Comparison of ENCODE assay signal across 24 cellular contexts in the genomic region with DNA sequence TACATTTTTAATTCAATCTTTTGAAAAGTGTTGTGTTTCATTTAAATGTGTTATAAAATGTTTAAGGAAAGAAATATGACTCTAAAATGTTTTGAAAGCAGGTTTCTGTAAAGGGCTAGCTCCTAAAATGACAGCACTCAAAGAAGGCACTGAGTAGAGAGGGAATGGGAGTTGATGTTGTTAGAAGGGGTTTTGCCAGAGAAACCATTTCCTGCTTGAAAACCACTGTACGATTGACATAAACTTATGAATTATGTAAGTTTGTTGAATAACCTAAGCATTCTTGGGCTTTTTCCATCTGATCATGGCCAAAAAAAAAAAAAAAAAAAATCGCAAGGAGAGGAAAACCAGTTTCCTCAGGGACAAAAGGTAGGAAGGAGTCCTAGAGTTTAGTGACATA.
DNase-seq lines count a peak whose midpoint lies in the region; ATAC-seq, FAIRE-seq and TF ChIP-seq lines count a peak whose summit lies in the region.
"Had no signal": no experiment of that assay in that cellular context is flagged by ENCODE, and none has a peak within 500 bp of the region (broad histone marks: within the 10 kb centered on the region; RNA-seq: fewer than 3 reads in every experiment).

No MANE protein-coding gene starts in this region.

- H3K79me2 ChIP-seq in astrocyte (ENCODE audit: insufficient read depth, low read length) = no peaks in the 10 kb centered on the region

- no peaks in the 10 kb centered on the region for H3K9me3 Mint-ChIP-seq in astrocyte (ENCODE audit: unreplicated experiment)

- H3K4me1 Mint-ChIP-seq in astrocyte (ENCODE audit: low read depth, unreplicated experiment) = no peaks in the 10 kb centered on the region
- H3K4me1 Mint-ChIP-seq: B cell; CD14-positive monocyte; CD4-positive, alpha-beta memory T cell; CD4-positive, CD25-positive, alpha-beta regulatory T cell; CD8-positive, alpha-beta memory T cell had no signal

- H3K9ac ChIP-seq in astrocyte (ENCODE audit: low read length) = no peak overlapping the region
- H3K9ac ChIP-seq: BLaER1 treated with 17β-estradiol and CSF1 and Interleukin-3, amounts not matched to agents 10 nM and 100 nM had no signal

- no peaks in the 10 kb centered on the region for H3K27me3 ChIP-seq in astrocyte (ENCODE audit: insufficient read depth, low read length)
- H3K27me3 ChIP-seq: BLaER1 treated with 17β-estradiol and CSF1 and Interleukin-3, amounts not matched to agents 10 nM and 100 nM had no signal

- H2AFZ ChIP-seq in astrocyte (ENCODE audit: low read depth, low read length) = no peak overlapping the region

- no peaks in the 10 kb centered on the region for H4K20me1 ChIP-seq in astrocyte (ENCODE audit: insufficient read depth, low read length)
- H4K20me1 ChIP-seq: BLaER1 treated with 17β-estradiol and CSF1 and Interleukin-3, amounts not matched to agents 10 nM and 100 nM had no signal

- no peak overlapping the region for H3K27ac ChIP-seq in astrocyte (ENCODE audit: low read depth, low read length)
- H3K27ac ChIP-seq: 22Rv1; A549; BLaER1 treated with 17β-estradiol and CSF1 and Interleukin-3, amounts not matched to agents 10 nM and 100 nM had no signal

- no peaks in the 10 kb centered on the region for H3K36me3 Mint-ChIP-seq in astrocyte (ENCODE audit: low read depth, unreplicated experiment)
- H3K36me3 Mint-ChIP-seq: CD14-positive monocyte; CD4-positive, alpha-beta memory T cell; CD4-positive, CD25-positive, alpha-beta regulatory T cell; CD8-positive, alpha-beta memory T cell had no signal

- no peak for FAIRE-seq in astrocyte (lab: Jason Lieb, UNC)
- FAIRE-seq: A549, G401.6, GM12891 had no signal

- H3K4me1 ChIP-seq in astrocyte (ENCODE audit: insufficient read depth, low read length) = peaks cover 7% of the 10 kb centered on the region
- H3K4me1 ChIP-seq: A549 had no signal

- DNase-seq in EH (ENCODE audit: low read depth) (peak; percentile 26), astrocyte (ENCODE audit: low read depth) (peak; percentile 70), fibroblast of the aortic adventitia (ENCODE audit: low read depth) (peak; percentile 37), NCI-H446 (lab: John Stamatoyannopoulos, UW) (no peak)
- DNase-seq in activated T-cell treated with anti-CD3 and anti-CD28 coated beads, Interleukin-2, amount 50 U/mL, for 1 hour = no peak
- DNase-seq: AML-193; CD4-positive, alpha-beta memory T cell; CD4-positive, CD25-positive, alpha-beta regulatory T cell; CD8-positive, alpha-beta memory T cell; COR-L47; DMS 273 treated with DMSO at 0.1 percent for 48 hours; DMS153; DMS53; DMS79; DND-41; GF-D8 had no signal

- no peaks in the 10 kb centered on the region for H3K9me3 ChIP-seq in astrocyte (ENCODE audit: insufficient read depth, low read depth, low read length)
- H3K9me3 ChIP-seq: A549; BLaER1 treated with 17β-estradiol and CSF1 and Interleukin-3, amounts not matched to agents 10 nM and 100 nM had no signal

- no peaks in the 10 kb centered on the region for H3K36me3 ChIP-seq in astrocyte (ENCODE audit: insufficient read depth, low read length)
- H3K36me3 ChIP-seq: BLaER1 treated with 17β-estradiol and CSF1 and Interleukin-3, amounts not matched to agents 10 nM and 100 nM had no signal

- TF ChIP-seq CTCF in astrocyte (IDR thresholded peaks at IDR 0.05; ENCODE audit: insufficient read depth, low read depth, low read length) (no peak), fibroblast of the aortic adventitia (IDR thresholded peaks at IDR 0.05; ENCODE audit: insufficient read depth, low read length) (no peak)

- no peak overlapping the region for H3K27ac Mint-ChIP-seq in astrocyte (ENCODE audit: unreplicated experiment)
- H3K27ac Mint-ChIP-seq: B cell; CD14-positive monocyte; CD4-positive, alpha-beta memory T cell; CD4-positive, CD25-positive, alpha-beta regulatory T cell; CD8-positive, alpha-beta memory T cell had no signal

- peaks cover 2% of the 10 kb centered on the region for H3K27me3 Mint-ChIP-seq in astrocyte (ENCODE audit: low read depth, unreplicated experiment)
- H3K27me3 Mint-ChIP-seq: B cell; CD4-positive, alpha-beta memory T cell; CD4-positive, CD25-positive, alpha-beta regulatory T cell; CD8-positive, alpha-beta memory T cell had no signal

- no peak for ATAC-seq in GM18861 (IDR thresholded peaks at IDR 0.05; ENCODE audit: unreplicated experiment)
- ATAC-seq: A549 had no signal

- H3K4me3 ChIP-seq in astrocyte (ENCODE audit: insufficient read depth, low read depth, low read length) = no peak overlapping the region
- no peak overlapping the region for H3K4me3 ChIP-seq in fibroblast of the aortic adventitia (ENCODE audit: low read depth, low read length)
- H3K4me3 ChIP-seq: A549; BLaER1 treated with 17β-estradiol and CSF1 and Interleukin-3, amounts not matched to agents 10 nM and 100 nM had no signal

- H3K4me2 ChIP-seq in astrocyte (ENCODE audit: low read length) = no peak overlapping the region
- H3K4me2 ChIP-seq: A549; BLaER1 treated with 17β-estradiol and CSF1 and Interleukin-3, amounts not matched to agents 10 nM and 100 nM had no signal

- no peak overlapping the region for H3K4me3 Mint-ChIP-seq in astrocyte (ENCODE audit: unreplicated experiment)
- H3K4me3 Mint-ChIP-seq: B cell; CD14-positive monocyte; CD4-positive, alpha-beta memory T cell; CD4-positive, CD25-positive, alpha-beta regulatory T cell; CD8-positive, alpha-beta memory T cell had no signal

Comparison
In these comparisons a context has a peak if more than half of its experiments do, and no peak if none do; other contexts are left out.
1. DNase-seq: peak in EH (single experiment), astrocyte (single experiment) and fibroblast of the aortic adventitia (single experiment); none in NCI-H446 (0 of 2) and activated T-cell treated with anti-CD3 and anti-CD28 coated beads, Interleukin-2, amount 50 U/mL, for 1 hour (single experiment).